ENCODE assay signal across 8 cellular contexts in genomic region chr20:62237772-62238568, GRCh38. TPM values are rescaled to one million over a fixed set of nuclear protein-coding genes. Genes with fewer than 3 reads are reported as not detected.
DNase-seq lines count a peak whose midpoint lies in the region; TF ChIP-seq lines count a peak whose summit lies in the region.

Gene OSBPL2 (plus strand): TSS chr20:62238521. CDS start chr20:62256185, 17,664 bp downstream.

- H3K27ac ChIP-seq in MM.1S (ENCODE audit: low read length): no peak within 1 kb of the TSS
- peak within 1 kb of the TSS; percentile 37 for H3K27ac ChIP-seq in stomach smooth muscle (ENCODE audit: low read length)

- peak within 1 kb of the TSS; percentile 81 for H3K4me2 ChIP-seq in MM.1S (ENCODE audit: low read depth, low read length)

- peaks cover 13% of the 10 kb centered on the region for H3K4me1 ChIP-seq in HAP-1
- H3K4me1 ChIP-seq in MM.1S (ENCODE audit: low read length): peaks cover 9% of the 10 kb centered on the region; the same call in 1 of the 2 replicates
- peaks cover 22% of the 10 kb centered on the region for H3K4me1 ChIP-seq in stomach smooth muscle (ENCODE audit: control insufficient read depth, insufficient read depth, low read length)

- peaks cover 56% of the 10 kb centered on the region for H3K4me1 Mint-ChIP-seq in neural crest cell

- H3K9me3 ChIP-seq in HAP-1: no peaks in the 10 kb centered on the region
- no peaks in the 10 kb centered on the region for H3K9me3 ChIP-seq in MM.1S (replicated peaks; ENCODE audit: insufficient read depth, low read length)
- no peaks in the 10 kb centered on the region for H3K9me3 ChIP-seq in stomach smooth muscle (ENCODE audit: control insufficient read depth in 2 of 2, low read length in 2 of 2)

- H3K36me3 ChIP-seq in HAP-1 (replicated peaks): peaks cover 4% of the 10 kb centered on the region
- H3K36me3 ChIP-seq in MM.1S (replicated peaks; ENCODE audit: insufficient read depth, low read length): no peaks in the 10 kb centered on the region
- peaks cover 0 to 4% of the 10 kb centered on the region in 2 donors for H3K36me3 ChIP-seq in stomach smooth muscle (ENCODE audit: control insufficient read depth in 2 of 2, insufficient read depth in 2 of 2, low read length in 2 of 2)

- H3K4me3 ChIP-seq in HAP-1 (peak within 1 kb of the TSS; percentile 58), MM.1S (ENCODE audit: low read length) (peak within 1 kb of the TSS; percentile 83), stomach smooth muscle (ENCODE audit: low read length in 2 of 2) (peak within 1 kb of the TSS; percentile 71 to 85)

- peak within 1 kb of the TSS; percentile 50 for H3K27ac Mint-ChIP-seq in neural crest cell (ENCODE audit: unreplicated experiment)

- in situ Hi-C loops in HAP-1 (cut with MboI; ENCODE audit: low sequenced_read_pairs): no loop called here

- H3K9ac ChIP-seq in MM.1S (ENCODE audit: low read length) (peak within 1 kb of the TSS; percentile 72), stomach smooth muscle (ENCODE audit: low read length in 2 of 2) (peak within 1 kb of the TSS; percentile 73 to 75)

- H3F3A ChIP-seq in MM.1S (ENCODE audit: insufficient read depth, low read length): no peaks in the 10 kb centered on the region

- H3K27me3 Mint-ChIP-seq in neural crest cell (ENCODE audit: low read depth): no peaks in the 10 kb centered on the region

- no peaks in the 10 kb centered on the region for H3K9me2 ChIP-seq in MM.1S (replicated peaks; ENCODE audit: insufficient read depth, low read length)

- TF ChIP-seq CTCF in MM.1S (IDR thresholded peaks at IDR 0.05; ENCODE audit: low read length): no peak
- no peak for TF ChIP-seq CTCF in neural crest cell (conservative IDR thresholded peaks at IDR 0.05)

- H3K4me3 Mint-ChIP-seq in neural crest cell: peak within 1 kb of the TSS; percentile 91

- H3K9me3 Mint-ChIP-seq in neural crest cell: no peaks in the 10 kb centered on the region

- peaks cover 43% of the 10 kb centered on the region for H3K79me2 ChIP-seq in MM.1S (ENCODE audit: low read length)

- H2AFZ ChIP-seq in MM.1S (ENCODE audit: low read length): peak within 1 kb of the TSS; percentile 67

- H4K20me1 ChIP-seq in MM.1S (ENCODE audit: insufficient read depth, low read length): no peaks in the 10 kb centered on the region

- H3K27me3 ChIP-seq in HAP-1 (ENCODE audit: low read depth) (no peaks in the 10 kb centered on the region), MM.1S (replicated peaks; ENCODE audit: insufficient read depth, low read length) (peaks cover 34% of the 10 kb centered on the region), stomach smooth muscle (ENCODE audit: control insufficient read depth in 1 of 2, insufficient read depth in 2 of 2, low read length in 2 of 2) (peaks cover 6 to 10% of the 10 kb centered on the region in 2 donors)

- no peaks in the 10 kb centered on the region for H3K36me3 Mint-ChIP-seq in neural crest cell (ENCODE audit: low read depth)

- DNase-seq in ELR (ENCODE audit: low read depth) (peak; percentile 99), HAP-1 (ENCODE audit: low spot score in 2 of 2) (peak; percentile 93 to 99), MM.1S (peak; percentile 97), SIG-M5 (lab: John Stamatoyannopoulos, UW) (peak; percentile 78), activated gamma-delta T cell (lab: John Stamatoyannopoulos, UW) (peak; percentile 99), fibroblast of the conjunctiva (ENCODE audit: low read depth) (peak; percentile 94), neural crest cell (ENCODE audit: low read depth, low spot score) (peak; percentile 100)

RNA-seq across cellular contexts. Expression of gene OSBPL2, which starts in this region (rescaled TPM):
- total RNA-seq in neural crest cell: 33.1 and 35.6 TPM in 2 replicates
